Comparison of ENCODE assay signal across 8 cellular contexts in genomic region chr1:205523891-205524793, GRCh38. TPM values are rescaled to one million over a fixed set of nuclear protein-coding genes. Genes with fewer than 3 reads are reported as not detected.
DNase-seq lines count a peak whose midpoint lies in the region; ATAC-seq and TF ChIP-seq lines count a peak whose summit lies in the region.

No MANE protein-coding gene starts in this region.

- intact Hi-C loops in left ventricle myocardium inferior (cut with micrococcal nuclease) (loop anchor here (1.0 kb wide), 1 partner anchor 36 kb away; no protein-coding TSS in a partner anchor), sciatic nerve (cut with DNase I) (loop anchor here (2.0 to 10.0 kb wide), 2 partner anchors 35 to 89 kb away; no protein-coding TSS in a partner anchor)

- peaks cover 87% of the 10 kb centered on the region for H3K4me1 ChIP-seq in left ventricle myocardium inferior

- H3K4me3 ChIP-seq in GM12865 (ENCODE audit: low read depth, low read length), result no peak overlapping the region
- no peak overlapping the region for H3K4me3 ChIP-seq in left ventricle myocardium inferior

- no peaks in the 10 kb centered on the region for H3K9me3 ChIP-seq in left ventricle myocardium inferior (replicated peaks)

- H3K36me3 ChIP-seq in left ventricle myocardium inferior, result peaks cover 30% of the 10 kb centered on the region

- no peaks in the 10 kb centered on the region for H3K27me3 ChIP-seq in left ventricle myocardium inferior (ENCODE audit: low read depth)

- TF ChIP-seq CTCF in GM12865 (IDR thresholded peaks at IDR 0.05; ENCODE audit: insufficient read depth, low read depth, low read length, missing control alignments) (peak; percentile 75), left ventricle myocardium inferior (IDR thresholded peaks at IDR 0.05; ENCODE audit: borderline replicate concordance) (peak; percentile 84)

- ATAC-seq in sciatic nerve, result peak; percentile 65
- no peak for ATAC-seq in HG03469 (IDR thresholded peaks at IDR 0.05; ENCODE audit: unreplicated experiment)
- no peak for ATAC-seq in HG03442 (IDR thresholded peaks at IDR 0.05; ENCODE audit: unreplicated experiment)

- peak overlapping the region; percentile 68 for H3K27ac ChIP-seq in left ventricle myocardium inferior (replicated peaks)

- DNase-seq in GM12865 (ENCODE audit: low read depth) (peak; percentile 70), NCI-H1436 treated with DMSO at 0.1 percent for 48 hours (lab: John Stamatoyannopoulos, UW) (peak; percentile 21), T-helper 1 cell (peak; percentile 30 to 73 (median 49)), amniotic epithelial cell (ENCODE audit: low read depth) (peak; percentile 54), left ventricle myocardium inferior (peak; percentile 76), sciatic nerve (ENCODE audit: low spot score) (peak; percentile 88)

RNA-seq across cellular contexts. Expression of gene CDK18, which starts 19.7 kb away (rescaled TPM):
- 179 TPM for total RNA-seq in left ventricle myocardium inferior
- 9.4 TPM for total RNA-seq in sciatic nerve

Comparison
In these comparisons a context has a peak if more than half of its experiments do, and no peak if none do; other contexts are left out.
1. DNase-seq: peak in every context shown above with its lines; median percentile 88 in sciatic nerve; 76 in left ventricle myocardium inferior; 70 in GM12865; 54 in amniotic epithelial cell; 49 in T-helper 1 cell; 21 in NCI-H1436 treated with DMSO at 0.1 percent for 48 hours.
2. RNA of gene CDK18, which starts 19.7 kb away (total RNA-seq): 179 TPM in left ventricle myocardium inferior (single experiment); 9.4 TPM in sciatic nerve (single experiment); every median in the first group is over 10 times any median in the second.